Comparison of ENCODE assay signal across 15 cellular contexts in the genomic region with DNA sequence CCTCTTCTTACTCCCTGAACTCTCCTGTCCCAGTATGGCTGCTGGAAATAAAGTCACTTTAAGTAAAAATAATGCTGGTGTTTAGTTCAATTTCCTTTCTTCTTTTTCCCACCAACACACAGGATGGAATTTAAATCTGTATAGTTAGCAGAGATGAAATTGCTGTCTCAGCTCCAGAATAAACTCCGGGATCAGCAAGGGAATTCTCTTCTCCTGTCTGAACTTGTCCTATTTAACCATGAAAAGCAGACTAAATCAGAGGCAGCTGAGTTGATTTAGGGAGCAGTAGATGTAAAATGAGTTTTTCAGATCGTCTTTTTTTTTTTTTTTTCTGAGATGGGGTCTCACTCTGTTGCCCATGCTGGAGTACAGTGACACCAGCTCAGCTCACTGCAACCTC. TPM values are rescaled to one million over a fixed set of nuclear protein-coding genes. Genes with fewer than 3 reads are reported as not detected.
DNase-seq lines count a peak whose midpoint lies in the region; ATAC-seq and TF ChIP-seq lines count a peak whose summit lies in the region.
"Had no signal": no experiment of that assay in that cellular context is flagged by ENCODE, and none has a peak within 500 bp of the region (broad histone marks: within the 10 kb centered on the region; RNA-seq: fewer than 3 reads in every experiment).

No MANE protein-coding gene starts in this region.

- no peak for TF ChIP-seq CTCF in MCF 10A (IDR thresholded peaks at IDR 0.05; ENCODE audit: unreplicated experiment)
- no peak for TF ChIP-seq CTCF in breast epithelium (IDR thresholded peaks at IDR 0.05)
- no peak for TF ChIP-seq CTCF in epithelial cell of esophagus (IDR thresholded peaks at IDR 0.05; ENCODE audit: insufficient read depth, low read depth, low read length, missing control alignments)
- no peak for TF ChIP-seq CTCF in osteocyte (IDR thresholded peaks at IDR 0.05)
- TF ChIP-seq CTCF in CD8-positive, alpha-beta T cell (IDR thresholded peaks at IDR 0.05), result no peak

- H3K36me3 Mint-ChIP-seq in MCF 10A (ENCODE audit: insufficient read depth, unreplicated experiment) (peaks cover 37% of the 10 kb centered on the region), osteocyte (ENCODE audit: unreplicated experiment) (peaks cover 22% of the 10 kb centered on the region)
- H3K36me3 Mint-ChIP-seq in CD8-positive, alpha-beta T cell, result peaks cover 73% of the 10 kb centered on the region

- H3K4me3 ChIP-seq in breast epithelium (no peak overlapping the region), epithelial cell of esophagus (ENCODE audit: low read length) (no peak overlapping the region)
- no peak overlapping the region for H3K4me3 ChIP-seq in CD8-positive, alpha-beta T cell (ENCODE audit: low read depth, low read length)
- H3K4me3 ChIP-seq: BLaER1, GM12878, GM23248 had no signal

- no peak for TF ChIP-seq POLR2A in breast epithelium (IDR thresholded peaks at IDR 0.05)

- CTCF ChIA-PET in MCF 10A (lab: Yijun Ruan, JAX), result interaction anchor here (1.0 to 2.8 kb wide), 4 partner anchors 26 to 162 kb away, joined by 3 to 15 read pairs (median 4); a partner anchor contains a TSS
- CTCF ChIA-PET in CD8-positive, alpha-beta T cell (lab: Charles Lee), result interaction anchor here (0.6 kb wide), 1 partner anchor 97 kb away, joined by 3 read pairs; no protein-coding TSS in a partner anchor

- H3K4me3 Mint-ChIP-seq in MCF 10A (ENCODE audit: unreplicated experiment) (no peak overlapping the region), osteocyte (ENCODE audit: unreplicated experiment) (no peak overlapping the region)
- no peak overlapping the region for H3K4me3 Mint-ChIP-seq in CD8-positive, alpha-beta T cell
- H3K4me3 Mint-ChIP-seq: CD4-positive, CD25-positive, alpha-beta regulatory T cell had no signal

- no peak for DNase-seq in MCF 10A (ENCODE audit: unreplicated experiment)
- DNase-seq in breast epithelium (ENCODE audit: low spot score in 2 of 2), result no peak
- DNase-seq in epithelial cell of esophagus (ENCODE audit: low read depth), result peak; percentile 51
- no peak for DNase-seq in osteocyte (ENCODE audit: extremely low spot score, unreplicated experiment)
- no peak for DNase-seq in stimulated activated CD4-positive, alpha-beta T cell treated with anti-CD3 and anti-CD28 coated beads, Interleukin-4, amount 100 ng/mL, for 1 hour
- no peak for DNase-seq in CD8-positive, alpha-beta T cell
- DNase-seq: AML-193; CD4-positive, CD25-positive, alpha-beta regulatory T cell; DMS79; GM23248 had no signal

- ATAC-seq in CD8-positive, alpha-beta T cell, result no peak
- no peak for ATAC-seq in GM21737 (IDR thresholded peaks at IDR 0.05; ENCODE audit: unreplicated experiment)
- ATAC-seq: GM12878 had no signal

- H3K4me1 Mint-ChIP-seq in MCF 10A (ENCODE audit: insufficient read depth, unreplicated experiment), result peaks cover 34% of the 10 kb centered on the region
- H3K4me1 Mint-ChIP-seq in osteocyte (ENCODE audit: unreplicated experiment), result peaks cover 27% of the 10 kb centered on the region
- H3K4me1 Mint-ChIP-seq in CD8-positive, alpha-beta T cell (ENCODE audit: low read depth), result peaks cover 13% of the 10 kb centered on the region

- H3K9me3 ChIP-seq in breast epithelium, result no peaks in the 10 kb centered on the region
- H3K9me3 ChIP-seq in CD8-positive, alpha-beta T cell (ENCODE audit: low read length), result no peaks in the 10 kb centered on the region
- H3K9me3 ChIP-seq: BLaER1 had no signal

- H3K27ac ChIP-seq in breast epithelium, result peak overlapping the region in 1 of 2 donors; percentile 54
- no peak overlapping the region for H3K27ac ChIP-seq in CD8-positive, alpha-beta T cell (ENCODE audit: low read depth, low read length)
- H3K27ac ChIP-seq: 22Rv1, BLaER1, GM23248 had no signal

- peaks cover 3 to 10% of the 10 kb centered on the region in 2 donors for H3K4me1 ChIP-seq in breast epithelium
- H3K4me1 ChIP-seq in CD8-positive, alpha-beta T cell (ENCODE audit: insufficient read depth, low read length), result no peaks in the 10 kb centered on the region
- H3K4me1 ChIP-seq: BLaER1 had no signal

- BruUV-seq in MCF 10A (replicated peaks; lab: Mats Ljungman, UMichigan), result no TSS peak

- H3K9me3 Mint-ChIP-seq in MCF 10A (ENCODE audit: unreplicated experiment), result no peaks in the 10 kb centered on the region
- H3K9me3 Mint-ChIP-seq in osteocyte (ENCODE audit: unreplicated experiment), result no peaks in the 10 kb centered on the region
- no peaks in the 10 kb centered on the region for H3K9me3 Mint-ChIP-seq in CD8-positive, alpha-beta T cell
- H3K9me3 Mint-ChIP-seq: CD4-positive, CD25-positive, alpha-beta regulatory T cell had no signal

- H3K27ac Mint-ChIP-seq in MCF 10A (ENCODE audit: low read depth, unreplicated experiment) (peak overlapping the region; percentile 46), osteocyte (ENCODE audit: unreplicated experiment) (peak overlapping the region; percentile 31)
- H3K27ac Mint-ChIP-seq in CD8-positive, alpha-beta T cell, result no peak overlapping the region

- no peaks in the 10 kb centered on the region for H3K27me3 ChIP-seq in breast epithelium
- no peaks in the 10 kb centered on the region for H3K27me3 ChIP-seq in CD8-positive, alpha-beta T cell (ENCODE audit: insufficient read depth, low read length)
- H3K27me3 ChIP-seq: BLaER1 had no signal

- peaks cover 4% of the 10 kb centered on the region for H3K36me3 ChIP-seq in breast epithelium
- peaks cover 6% of the 10 kb centered on the region for H3K36me3 ChIP-seq in CD8-positive, alpha-beta T cell (ENCODE audit: insufficient read depth, low read length)

- no peaks in the 10 kb centered on the region for H3K27me3 Mint-ChIP-seq in MCF 10A (ENCODE audit: insufficient read depth, unreplicated experiment)
- no peaks in the 10 kb centered on the region for H3K27me3 Mint-ChIP-seq in osteocyte (ENCODE audit: unreplicated experiment)
- H3K27me3 Mint-ChIP-seq in CD8-positive, alpha-beta T cell (ENCODE audit: low read depth), result no peaks in the 10 kb centered on the region
- H3K27me3 Mint-ChIP-seq: CD4-positive, CD25-positive, alpha-beta regulatory T cell had no signal

- POLR2A ChIA-PET in MCF 10A (lab: Yijun Ruan, JAX), result interaction anchor here (0.6 to 1.1 kb wide), 4 partner anchors 15 to 111 kb away, joined by 3 read pairs; no protein-coding TSS in a partner anchor
- POLR2A ChIA-PET in CD8-positive, alpha-beta T cell (lab: Charles Lee), result interaction anchor here (0.7 kb wide), 1 partner anchor 23 kb away, joined by 4 read pairs; no protein-coding TSS in a partner anchor

- intact Hi-C loops in MCF 10A (cut with micrococcal nuclease), result no loop called here
- intact Hi-C loops in breast epithelium (cut with DNase I; ENCODE audit: low total_unique reads), result no loop called here
- intact Hi-C loops in CD8-positive, alpha-beta T cell (cut with DNase I, micrococcal nuclease), result no loop called here

RNA-seq across cellular contexts. Expression of a gene that starts 25.9 kb away (rescaled TPM):
- total RNA-seq in MCF 10A (2022) (33.6 and 38.2 TPM in 2 replicates), breast epithelium (10 to 100 TPM in 2 of 3 donors, 1 to 10 TPM in 1; 8.3 to 34.7 (median 29.0) TPM), osteocyte (23.7 and 28.6 TPM in 2 replicates)
- total RNA-seq in CD8-positive, alpha-beta T cell, result 1 to 10 TPM; 6.9 to 8.1 TPM

RNA-seq across cellular contexts. Expression of a gene that starts 45.4 kb away (rescaled TPM):
- total RNA-seq in MCF 10A (2022), result 0.12 TPM in 1 of 2 replicates, not detected in the other
- 10 to 100 TPM; 25.6 to 65.0 (median 28.8) TPM for total RNA-seq in breast epithelium
- total RNA-seq in osteocyte, result 3.2 and 4.1 TPM in 2 replicates
- not detected for total RNA-seq in CD8-positive, alpha-beta T cell
- total RNA-seq: CD4-positive, CD25-positive, alpha-beta regulatory T cell; G401 had no signal
